Comparison of ENCODE assay signal across 20 cellular contexts in genomic region chr6:45836438-45836824, GRCh38.
"Had no signal": no experiment of that assay in that cellular context is flagged by ENCODE, and none has a peak within 500 bp of the region (broad histone marks: within the 10 kb centered on the region; RNA-seq: fewer than 3 reads in every experiment).

No MANE protein-coding gene starts in this region.

- H3K9me3 ChIP-seq: colonic mucosa, neutrophil, spleen, stomach, thoracic aorta, transverse colon had no signal

- H3K4me1 ChIP-seq: colonic mucosa, stomach, transverse colon had no signal

- H3K27ac Mint-ChIP-seq: endodermal cell had no signal

- ATAC-seq: left colon, sciatic nerve had no signal

- H3K27me3 ChIP-seq: colonic mucosa, hepatocyte, neutrophil, spleen, stomach, transverse colon had no signal

- H2AFZ ChIP-seq: hepatocyte had no signal

- H3K36me3 ChIP-seq: colonic mucosa, neutrophil, spleen, stomach, thoracic aorta, transverse colon had no signal

- H3K4me1 Mint-ChIP-seq: endodermal cell had no signal

- H3K9me3 Mint-ChIP-seq: endodermal cell, nephron progenitor cell had no signal

- H3K4me3 Mint-ChIP-seq: endodermal cell had no signal

- H3K4me2 ChIP-seq: hepatocyte had no signal

- H3K4me3 ChIP-seq: colonic mucosa, hepatocyte, spleen, stomach, thoracic aorta, transverse colon had no signal

- H3K27ac ChIP-seq: colonic mucosa, hepatocyte, neutrophil, spleen, stomach, thoracic aorta, transverse colon had no signal

- DNase-seq: colonic mucosa; dermis blood vessel endothelial cell; endodermal cell; foreskin melanocyte; head of caudate nucleus; left colon; midbrain; nephron progenitor cell; spleen; stimulated activated CD4-positive, alpha-beta T cell treated with anti-CD3 and anti-CD28 coated beads, Interleukin-15, amount 100 ng/mL, for 24 hours; stimulated activated CD4-positive, alpha-beta T cell treated with anti-CD3 and anti-CD28 coated beads, Interleukin-1b, Interleukin-23, amount 100 ng/mL, for 48 hours; stimulated activated CD4-positive, alpha-beta T cell treated with anti-CD3 and anti-CD28 coated beads, Interleukin-4, amount 100 ng/mL, for 24 hours; stimulated activated naive CD4-positive, alpha-beta T cell; stomach; substantia nigra; transverse colon had no signal
